Comparison of ENCODE assay signal across 8 cellular contexts in the genomic region with DNA sequence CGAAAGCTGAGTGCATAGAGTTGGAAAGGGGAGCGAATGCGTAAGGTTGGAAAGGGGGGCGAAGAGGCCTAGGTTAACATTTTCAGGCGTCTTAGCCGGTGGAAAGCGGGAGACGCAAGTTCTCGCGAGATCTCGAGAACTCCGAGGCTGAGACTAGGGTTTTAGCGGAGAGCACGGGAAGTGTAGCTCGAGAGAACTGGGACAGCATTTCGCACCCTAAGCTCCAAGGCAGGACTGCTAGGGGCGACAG. TPM values are rescaled to one million over a fixed set of nuclear protein-coding genes. Genes with fewer than 3 reads are reported as not detected.
DNase-seq lines count a peak whose midpoint lies in the region; TF ChIP-seq lines count a peak whose summit lies in the region.

No MANE protein-coding gene starts in this region.

- no peaks in the 10 kb centered on the region for H3K9me3 ChIP-seq in MM.1S (replicated peaks; ENCODE audit: insufficient read depth, low read length)

- H3K9ac ChIP-seq in MM.1S (ENCODE audit: low read length), result peak overlapping the region; percentile 100

- H3K27me3 ChIP-seq in MM.1S (replicated peaks; ENCODE audit: insufficient read depth, low read length), result no peaks in the 10 kb centered on the region

- H3K4me1 ChIP-seq in MM.1S (ENCODE audit: low read length), result peaks cover 16% of the 10 kb centered on the region

- H3K36me3 Mint-ChIP-seq in chondrocyte (ENCODE audit: low read depth), result peaks cover 2% of the 10 kb centered on the region
- peaks cover 36% of the 10 kb centered on the region for H3K36me3 Mint-ChIP-seq in stimulated activated naive CD8-positive, alpha-beta T cell treated with anti-CD3 and anti-CD28 coated beads, Interleukin-15, Interleukin-2, amounts not matched to agents 100 ng/mL and 50 ng/mL, for 24 hours (ENCODE audit: low read depth)

- DNase-seq in SIG-M5 treated with dmso at 0.1 percent for 504 hours (lab: John Stamatoyannopoulos, UW; ENCODE audit: unreplicated experiment), result peak; percentile 79
- no peak for DNase-seq in SIG-M5 (lab: John Stamatoyannopoulos, UW)
- DNase-seq in HCEC 1CT, result peak; percentile 77
- DNase-seq in MM.1S, result peak; percentile 85
- DNase-seq in SHP77 treated with DMSO at 0.1 percent for 48 hours (lab: John Stamatoyannopoulos, UW), result peak; percentile 66
- no peak for DNase-seq in chondrocyte (ENCODE audit: low spot score)
- peak; percentile 93 for DNase-seq in left kidney (ENCODE audit: low read depth, low spot score)

- no peaks in the 10 kb centered on the region for H3K27me3 Mint-ChIP-seq in chondrocyte (ENCODE audit: low read depth)
- H3K27me3 Mint-ChIP-seq in stimulated activated naive CD8-positive, alpha-beta T cell treated with anti-CD3 and anti-CD28 coated beads, Interleukin-15, Interleukin-2, amounts not matched to agents 100 ng/mL and 50 ng/mL, for 24 hours, result no peaks in the 10 kb centered on the region

- H3K36me3 ChIP-seq in MM.1S (replicated peaks; ENCODE audit: insufficient read depth, low read length), result peaks cover 3% of the 10 kb centered on the region; the same call in 1 of the 2 replicates

- peak overlapping the region; percentile 100 for H3K27ac ChIP-seq in MM.1S (ENCODE audit: low read length)

- H4K20me1 ChIP-seq in MM.1S (ENCODE audit: insufficient read depth, low read length), result peaks cover 37% of the 10 kb centered on the region

- peak overlapping the region; percentile 100 for H3K27ac Mint-ChIP-seq in chondrocyte (ENCODE audit: unreplicated experiment)
- H3K27ac Mint-ChIP-seq in stimulated activated naive CD8-positive, alpha-beta T cell treated with anti-CD3 and anti-CD28 coated beads, Interleukin-15, Interleukin-2, amounts not matched to agents 100 ng/mL and 50 ng/mL, for 24 hours, result peak overlapping the region; percentile 100

- TF ChIP-seq CTCF in MM.1S (IDR thresholded peaks at IDR 0.05; ENCODE audit: low read length), result no peak
- TF ChIP-seq CTCF in chondrocyte (IDR thresholded peaks at IDR 0.05), result no peak

- H3K4me2 ChIP-seq in MM.1S (ENCODE audit: low read depth, low read length), result peak overlapping the region; percentile 91

- no peaks in the 10 kb centered on the region for H3K9me2 ChIP-seq in MM.1S (replicated peaks; ENCODE audit: insufficient read depth, low read length)

- H3K9me3 Mint-ChIP-seq in chondrocyte (ENCODE audit: low read depth), result peaks cover 2% of the 10 kb centered on the region
- no peaks in the 10 kb centered on the region for H3K9me3 Mint-ChIP-seq in stimulated activated naive CD8-positive, alpha-beta T cell treated with anti-CD3 and anti-CD28 coated beads, Interleukin-15, Interleukin-2, amounts not matched to agents 100 ng/mL and 50 ng/mL, for 24 hours

- peaks cover 47% of the 10 kb centered on the region for H3K79me2 ChIP-seq in MM.1S (ENCODE audit: low read length)

- peaks cover 40% of the 10 kb centered on the region for H3K4me1 Mint-ChIP-seq in chondrocyte (ENCODE audit: low read depth)
- peaks cover 32% of the 10 kb centered on the region for H3K4me1 Mint-ChIP-seq in stimulated activated naive CD8-positive, alpha-beta T cell treated with anti-CD3 and anti-CD28 coated beads, Interleukin-15, Interleukin-2, amounts not matched to agents 100 ng/mL and 50 ng/mL, for 24 hours (ENCODE audit: low read depth)

- H3K4me3 Mint-ChIP-seq in chondrocyte (ENCODE audit: unreplicated experiment), result peak overlapping the region; percentile 92
- H3K4me3 Mint-ChIP-seq in stimulated activated naive CD8-positive, alpha-beta T cell treated with anti-CD3 and anti-CD28 coated beads, Interleukin-15, Interleukin-2, amounts not matched to agents 100 ng/mL and 50 ng/mL, for 24 hours, result peak overlapping the region; percentile 93

- peak overlapping the region; percentile 63 for H2AFZ ChIP-seq in MM.1S (ENCODE audit: low read length)

- H3F3A ChIP-seq in MM.1S (ENCODE audit: insufficient read depth, low read length), result peaks cover 32% of the 10 kb centered on the region

- peak overlapping the region; percentile 95 for H3K4me3 ChIP-seq in MM.1S (ENCODE audit: low read length)

RNA-seq across cellular contexts. Expression of a gene that starts 0.3 kb away (rescaled TPM):
- total RNA-seq in chondrocyte, result 199 to 261 TPM (median 201 TPM) in 3 replicates

Comparison
In these comparisons a context has a peak if more than half of its experiments do, and no peak if none do; other contexts are left out.
1. DNase-seq: peak in SIG-M5 treated with dmso at 0.1 percent for 504 hours (single experiment), HCEC 1CT (single experiment), MM.1S (single experiment), SHP77 treated with DMSO at 0.1 percent for 48 hours (single experiment) and left kidney (single experiment); none in SIG-M5 (single experiment) and chondrocyte (single experiment).